ENCODE assay signal across 9 cellular contexts in the genomic region with DNA sequence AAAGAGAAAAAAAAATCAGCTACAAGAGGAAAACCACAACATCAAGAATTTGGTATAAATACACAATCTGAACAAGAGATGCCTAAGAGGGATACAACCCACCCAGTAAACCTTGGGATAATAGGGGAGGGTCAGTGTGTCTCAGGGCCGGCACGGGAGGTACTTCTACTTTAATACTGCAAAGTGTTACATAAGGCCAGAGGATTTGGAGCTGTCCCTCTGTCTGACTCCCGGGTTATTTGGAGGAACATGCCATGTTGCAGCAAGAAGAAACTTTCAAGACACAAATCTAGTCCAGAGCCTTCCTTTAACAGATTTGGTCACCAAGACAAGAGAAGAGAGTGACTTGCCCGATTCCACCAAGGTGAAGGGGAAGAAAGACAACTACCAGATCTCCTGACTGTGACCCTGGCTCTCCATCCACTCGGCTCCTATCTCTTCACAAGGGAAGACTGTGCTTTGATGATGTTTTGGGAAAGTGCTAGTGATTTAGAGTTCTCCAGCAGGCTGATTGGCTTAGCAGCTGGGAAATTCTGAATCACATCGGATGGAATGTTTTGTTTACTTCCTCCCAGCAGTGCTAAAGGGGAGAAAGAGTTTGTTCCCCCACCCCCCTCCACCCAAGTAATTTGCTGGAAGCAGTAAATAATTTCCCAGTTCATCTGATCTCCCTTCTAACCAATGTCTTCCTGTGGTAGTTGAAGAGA. TPM values are rescaled to one million over a fixed set of nuclear protein-coding genes. Genes with fewer than 3 reads are reported as not detected.
A peak's percentile ranks its signal among the peaks of the same experiment; 100 is the strongest.
DNase-seq lines count a peak whose midpoint lies in the region; ATAC-seq, FAIRE-seq and TF ChIP-seq lines count a peak whose summit lies in the region.
"Had no signal": no experiment of that assay in that cellular context is flagged by ENCODE, and none has a peak within 500 bp of the region (broad histone marks: within the 10 kb centered on the region; RNA-seq: fewer than 3 reads in every experiment).

No MANE protein-coding gene starts in this region.

- H3K36me3 ChIP-seq in HepG2 (replicated peaks in 1 of 2; ENCODE audit: control insufficient read depth in 1 of 2, insufficient read depth in 2 of 2, low read length in 2 of 2) (no peaks in the 10 kb centered on the region), upper lobe of left lung (no peaks in the 10 kb centered on the region)

- DNase-seq in M059J (ENCODE audit: low read depth) (peak; percentile 99), dermis microvascular lymphatic vessel endothelial cell (ENCODE audit: low read depth in 2 of 2) (peak; percentile 94 to 97), HepG2 (ENCODE audit: low spot score) (peak; percentile 14), upper lobe of left lung (no peak), Ammon's horn (ENCODE audit: low spot score) (no peak), GM20000 (ENCODE audit: low spot score) (no peak), NCI-H2029 (lab: John Stamatoyannopoulos, UW) (no peak)
- DNase-seq: activated naive CD8-positive, alpha-beta T cell treated with anti-CD3 and anti-CD28 coated beads for 36 hours had no signal

- H2AFZ ChIP-seq in HepG2 (ENCODE audit: low read length), result no peak overlapping the region

- H3K9ac ChIP-seq in HepG2 (ENCODE audit: insufficient read depth, low read depth, low read length), result no peak overlapping the region

- TF ChIP-seq CTCF in HepG2 (CRISPR knock-in tag; IDR thresholded peaks at IDR 0.05) (no peak), upper lobe of left lung (IDR thresholded peaks at IDR 0.05) (no peak), GM20000 (IDR thresholded peaks at IDR 0.05; ENCODE audit: extremely low read depth, missing control alignments) (no peak)

- POLR2A ChIA-PET in HepG2 (lab: Yijun Ruan, JAX), result interaction anchor here (1.0 to 3.1 kb wide), 2 partner anchors 20 to 43 kb away, joined by 3 to 8 read pairs; no protein-coding TSS in a partner anchor

- FAIRE-seq in HepG2 (lab: Jason Lieb, UNC), result no peak

- intact Hi-C loops in HepG2 (cut with micrococcal nuclease; ENCODE audit: unreplicated experiment), result no loop called here

- H3K27ac ChIP-seq in HepG2 (ENCODE audit: extremely low read length, insufficient read depth, low read length), result no peak overlapping the region
- peak overlapping the region; percentile 9 to 71 (median 60) for H3K27ac ChIP-seq in upper lobe of left lung

- TF ChIP-seq EP300 in HepG2 (IDR thresholded peaks at IDR 0.05; ENCODE audit: low read depth in 2 of 2, low read length in 2 of 2) (peak in 1 of 2 experiments; percentile 10; a peak in 1 of 4 replicates), HepG2 (CRISPR knock-in tag; IDR thresholded peaks at IDR 0.05; ENCODE audit: borderline replicate concordance) (no peak), upper lobe of left lung (IDR thresholded peaks at IDR 0.05) (no peak)

- in situ Hi-C loops in HepG2 (cut with HindIII; ENCODE audit: extremely low pct_ligation_motif_present, low pct_unique_long_range_greater_than_20kb), result no loop called here

- ATAC-seq in HepG2 (no peak), upper lobe of left lung (ENCODE audit: low FRiP score in 2 of 2) (peak; percentile 60 to 67), GM19328 (IDR thresholded peaks at IDR 0.05; ENCODE audit: unreplicated experiment) (no peak)

- H3K9me3 ChIP-seq in HepG2 (ENCODE audit: low read length) (no peaks in the 10 kb centered on the region), upper lobe of left lung (no peaks in the 10 kb centered on the region)

- H3K4me3 ChIP-seq in HepG2 (replicated peaks in 1 of 3; ENCODE audit: insufficient read depth in 1 of 3, low read depth in 2 of 3, low read length in 3 of 3), result no peak overlapping the region
- H3K4me3 ChIP-seq in upper lobe of left lung, result no peak overlapping the region

- no peak overlapping the region for H3K4me2 ChIP-seq in HepG2 (ENCODE audit: low read depth, low read length)

- TF ChIP-seq POLR2A in HepG2 (IDR thresholded peaks at IDR 0.05; ENCODE audit: insufficient read depth in 1 of 2, low read depth in 2 of 2, low read length in 2 of 2) (no peak), upper lobe of left lung (IDR thresholded peaks at IDR 0.05) (no peak)

- H3K4me1 ChIP-seq in HepG2 (ENCODE audit: insufficient read depth, low read length) (peaks cover 21% of the 10 kb centered on the region; the same call in 1 of the 2 replicates), upper lobe of left lung (peaks cover 0 to 11% (median 3%) of the 10 kb centered on the region in 4 donors)

- no TSS peak for BruUV-seq in HepG2 (replicated peaks; lab: Mats Ljungman, UMichigan)

- peaks cover 0 to 19% of the 10 kb centered on the region in 2 experiments; a peak in 1 of 5 replicates for H3K27me3 ChIP-seq in HepG2 (ENCODE audit: control insufficient read depth in 1 of 2, insufficient read depth in 2 of 2, low read length in 2 of 2)
- no peaks in the 10 kb centered on the region for H3K27me3 ChIP-seq in upper lobe of left lung

- no peak for TF ChIP-seq RAD21 in HepG2 (CRISPR knock-in tag; IDR thresholded peaks at IDR 0.05)

- H4K20me1 ChIP-seq in HepG2 (ENCODE audit: insufficient read depth, low read length), result no peaks in the 10 kb centered on the region

- no peaks in the 10 kb centered on the region for H3K79me2 ChIP-seq in HepG2 (ENCODE audit: insufficient read depth, low read length)

- 0% methylated on average over 6 of the region's 6 CpGs for WGBS in HepG2 (ENCODE audit: low lambda C conversion rate)
- WGBS in upper lobe of left lung, 2 donors, result 44 to 57% methylated on average over 6 of the region's 6 CpGs

- CTCF ChIA-PET in HepG2 (lab: Yijun Ruan, JAX; ENCODE audit: low intra/inter-chr PET ratio, low total read pairs), result no interaction called here

TF ChIP-seq in HepG2, 621 proteins besides CTCF, POLR2A, EP300 and RAD21 (continues in another document):
- TF ChIP-seq FOSL2 (CRISPR knock-in tag; IDR thresholded peaks at IDR 0.05) (peak; percentile 54), PTBP1 (IDR thresholded peaks at IDR 0.05; ENCODE audit: low read depth, low read length, poor library complexity, severe bottlenecking) (no peak), ETV6 (CRISPR knock-in tag; conservative IDR thresholded peaks at IDR 0.05) (no peak), TMF1 (CRISPR knock-in tag; IDR thresholded peaks at IDR 0.05; ENCODE audit: low read depth) (no peak), CREB1 (IDR thresholded peaks at IDR 0.05) (no peak), CREB1 (CRISPR knock-in tag; IDR thresholded peaks at IDR 0.05) (0 out of 2 replicates have a peak, but pooled peaks have one; percentile 26), GLMP (CRISPR knock-in tag; IDR thresholded peaks at IDR 0.05; ENCODE audit: borderline replicate concordance) (no peak), HOXA5 (CRISPR knock-in tag; IDR thresholded peaks at IDR 0.05) (no peak), CEBPG (CRISPR knock-in tag; IDR thresholded peaks at IDR 0.05) (no peak), SKI (IDR thresholded peaks at IDR 0.05; ENCODE audit: partially characterized antibody) (no peak), MYPOP (CRISPR knock-in tag; IDR thresholded peaks at IDR 0.05) (no peak), ZNF460 (CRISPR knock-in tag; IDR thresholded peaks at IDR 0.05; ENCODE audit: borderline replicate concordance) (no peak), RELA (CRISPR knock-in tag; IDR thresholded peaks at IDR 0.05) (no peak)

RNA-seq across cellular contexts. Expression of gene SGIP1, which starts 29.3 kb away (rescaled TPM):
- total RNA-seq in M059J (2014; rRNA removed; shearing (Covaris generic)), result 3.9 and 5.8 TPM in 2 replicates
- total RNA-seq in dermis microvascular lymphatic vessel endothelial cell (20.3 and 45.4 TPM in 2 replicates), HepG2 (2016; rRNA removed; fragmentation: Illumina TruSeq; extraction: Trizol) (not detected in 2 replicates), upper lobe of left lung (10 to 100 TPM in 3 of 6 donors, 1 to 10 TPM in 3; 5.8 to 29.3 (median 10.0) TPM)
- total RNA-seq in HepG2 (2016; cell fraction: cytosol; rRNA removed; fragmentation: Illumina TruSeq; extraction: Trizol; ENCODE audit: low read depth), result not detected in 2 replicates
- total RNA-seq in HepG2 (2016; cell fraction: insoluble cytoplasmic fraction; rRNA removed; fragmentation: Illumina TruSeq; extraction: Trizol), result not detected in 2 replicates
- not detected in 2 replicates for total RNA-seq in HepG2 (2016; cell fraction: membrane; rRNA removed; fragmentation: Illumina TruSeq; extraction: Trizol)
- not detected in 2 replicates for total RNA-seq in HepG2 (2016; cell fraction: nucleus; rRNA removed; fragmentation: Illumina TruSeq; extraction: Trizol)
- 0.01 TPM in 1 of 2 replicates, not detected in the other for polyA plus RNA-seq in HepG2 (2011; rRNA removed)
- polyA plus RNA-seq in HepG2 (2011; cell fraction: cytosol; rRNA removed), result not detected in 2 replicates
- polyA plus RNA-seq in HepG2 (2011; cell fraction: nucleus; rRNA removed), result 0.10 TPM in 1 of 2 replicates, not detected in the other
- polyA plus RNA-seq in HepG2 (2012), result not detected in 2 replicates
- not detected in 2 replicates for polyA plus RNA-seq in HepG2 (2016; cell fraction: cytosol; fragmentation: Illumina TruSeq; extraction: Trizol; ENCODE audit: low read depth)
- not detected in 2 replicates for polyA plus RNA-seq in HepG2 (2016; cell fraction: insoluble cytoplasmic fraction; fragmentation: Illumina TruSeq; extraction: Trizol; ENCODE audit: low read depth)
- not detected in 2 replicates for polyA plus RNA-seq in HepG2 (2016; cell fraction: membrane; fragmentation: Illumina TruSeq; extraction: Trizol; ENCODE audit: low read depth)
- polyA plus RNA-seq in HepG2 (2016; cell fraction: nucleus; fragmentation: Illumina TruSeq; extraction: Trizol; ENCODE audit: insufficient read depth, low read depth), result 0.29 TPM in 1 of 2 replicates, not detected in the other
- polyA minus RNA-seq in HepG2 (2011; rRNA and poly(A)+ RNA removed; ENCODE audit: low replicate concordance), result not detected in 2 replicates
- polyA minus RNA-seq in HepG2 (2011; cell fraction: cytosol; rRNA and poly(A)+ RNA removed), result not detected in 2 replicates
- polyA minus RNA-seq in HepG2 (2011; cell fraction: nucleus; rRNA and poly(A)+ RNA removed), result not detected in 2 replicates
- total RNA-seq: activated naive CD8-positive, alpha-beta T cell treated with anti-CD3 and anti-CD28 coated beads for 36 hours had no signal

Comparison
In these comparisons a context has a peak if more than half of its experiments do, and no peak if none do; other contexts are left out.
1. DNase-seq: peak in M059J (single experiment), dermis microvascular lymphatic vessel endothelial cell (2 of 2) and HepG2 (single experiment); none in upper lobe of left lung (0 of 2), Ammon's horn (single experiment), GM20000 (single experiment) and NCI-H2029 (single experiment).
2. ATAC-seq: peak in upper lobe of left lung (2 of 2); none in HepG2 (single experiment) and GM19328 (single experiment).